1 cellular context compared by ENCODE assay signal in the genomic region with DNA sequence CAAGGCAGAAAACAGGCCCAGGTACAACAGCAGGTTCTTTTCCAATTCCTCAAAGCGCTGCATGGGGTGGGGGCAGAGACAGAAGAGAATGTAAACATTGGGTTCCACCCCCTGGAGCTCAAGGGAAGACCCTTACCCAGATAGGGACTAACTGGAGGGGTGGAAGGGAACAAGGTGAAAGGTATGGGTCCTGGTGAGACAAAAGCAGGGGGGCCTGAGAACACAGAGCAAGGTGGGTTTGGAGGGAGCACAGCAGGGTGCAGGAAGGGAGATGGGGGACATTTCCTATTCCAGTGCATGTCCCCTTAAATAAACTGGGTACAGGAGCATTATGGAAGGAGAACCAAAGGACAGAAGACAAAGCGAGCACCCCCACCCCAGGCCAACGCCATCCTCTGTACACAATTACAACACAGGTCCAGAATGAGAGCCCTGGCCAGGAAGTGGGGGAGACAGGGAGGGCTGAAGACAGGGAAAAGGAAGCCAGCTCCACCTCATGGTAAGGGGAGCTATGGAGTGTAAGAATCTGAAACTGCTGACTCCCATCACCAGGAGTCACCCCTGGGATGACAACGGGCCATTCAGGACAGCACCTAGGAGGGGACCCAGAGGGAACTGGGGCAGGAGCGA.
TF ChIP-seq lines count a peak whose summit lies in the region.

No MANE protein-coding gene starts in this region.

TF ChIP-seq in GM23338, 12 proteins besides CTCF, POLR2A, EP300 and RAD21 (continued from another document):
- no peak for TF ChIP-seq ZNF331 (CRISPR knock-in tag; IDR thresholded peaks at IDR 0.05; ENCODE audit: low read depth)
- no peak for TF ChIP-seq EZH2 (IDR thresholded peaks at IDR 0.05; ENCODE audit: low read depth, unreplicated experiment)
- no peak for TF ChIP-seq POLR2AphosphoS5 (IDR thresholded peaks at IDR 0.05; ENCODE audit: low read depth)
